Comparison of ENCODE assay signal across 10 cellular contexts in the genomic region with DNA sequence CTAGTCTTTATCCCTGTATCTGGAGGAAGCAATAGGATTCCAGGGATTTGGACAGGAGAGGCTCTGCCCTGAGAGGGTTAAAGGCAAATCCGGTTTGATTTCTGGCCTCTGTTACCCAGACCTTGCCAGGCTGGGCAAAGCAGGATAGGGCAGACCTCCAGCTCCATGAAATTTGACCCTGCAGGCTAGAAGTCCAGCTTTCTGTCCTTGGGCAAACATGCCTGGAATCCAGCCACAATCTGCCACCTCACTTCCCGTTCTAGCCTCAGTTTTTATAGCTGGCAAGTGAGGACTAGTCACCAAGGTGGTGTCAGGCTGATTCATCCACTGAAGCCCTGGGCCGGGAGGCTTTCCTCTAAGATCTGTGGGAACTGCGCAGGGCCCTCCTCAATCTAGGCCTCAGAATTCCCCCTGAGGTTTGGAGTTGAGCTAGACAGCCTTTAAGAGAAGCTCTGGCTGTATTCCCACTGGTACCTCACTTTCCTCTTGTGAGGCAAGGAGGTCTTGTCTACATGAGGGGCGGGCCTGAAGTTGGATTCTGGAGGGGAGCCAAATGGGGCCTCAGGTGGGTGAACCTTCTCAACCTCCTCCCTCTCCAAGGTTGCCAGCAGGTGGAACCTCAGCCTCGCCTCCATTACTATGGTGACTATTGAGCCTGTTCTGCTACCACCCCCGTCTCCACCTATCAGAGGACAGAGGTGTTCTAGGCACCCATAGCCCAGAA. TPM values are rescaled to one million over a fixed set of nuclear protein-coding genes. Genes with fewer than 3 reads are reported as not detected.
DNase-seq lines count a peak whose midpoint lies in the region; ATAC-seq, FAIRE-seq and TF ChIP-seq lines count a peak whose summit lies in the region.
"Had no signal": no experiment of that assay in that cellular context is flagged by ENCODE, and none has a peak within 500 bp of the region (broad histone marks: within the 10 kb centered on the region; RNA-seq: fewer than 3 reads in every experiment).

No MANE protein-coding gene starts in this region.

- no peak overlapping the region for H2AFZ ChIP-seq in PC-9

- BruUV-seq in PC-9 (replicated peaks; lab: Mats Ljungman, UMichigan), result TSS peak; percentile 16

- H3K27ac Mint-ChIP-seq in immature natural killer cell, result peak overlapping the region in 2 of 6 donors; percentile 58 to 67

- TF ChIP-seq POLR2A in H54 (IDR thresholded peaks at IDR 0.05; ENCODE audit: low read depth, low read length), result no peak
- no peak for TF ChIP-seq POLR2A in esophagus muscularis mucosa (IDR thresholded peaks at IDR 0.05; ENCODE audit: low read depth)

- 67% methylated on average over 4 of the region's 7 CpGs for WGBS in esophagus muscularis mucosa

- CTCF ChIA-PET in PC-9 (lab: Charles Lee), result interaction anchor here (0.6 to 4.4 kb wide), 4 partner anchors 15 to 93 kb away, joined by 4 to 58 read pairs (median 6); partner anchors contain the start of gene POMGNT1

- H3K9me3 ChIP-seq in PC-9 (ENCODE audit: insufficient read depth, low read depth) (no peaks in the 10 kb centered on the region), esophagus muscularis mucosa (no peaks in the 10 kb centered on the region), HAP-1 (no peaks in the 10 kb centered on the region)
- H3K9me3 ChIP-seq: neutrophil had no signal

- ATAC-seq in HG03469 (IDR thresholded peaks at IDR 0.05; ENCODE audit: unreplicated experiment), result no peak

- H3K4me1 Mint-ChIP-seq in immature natural killer cell, result peaks cover 21 to 23% of the 10 kb centered on the region in 2 donors

- H3K9me2 ChIP-seq in PC-9 (ENCODE audit: insufficient read depth), result no peaks in the 10 kb centered on the region

- H3K79me2 ChIP-seq in PC-9 (ENCODE audit: low read depth), result peaks cover 59% of the 10 kb centered on the region

- H3K4me3 Mint-ChIP-seq in immature natural killer cell, result no peak overlapping the region

- in situ Hi-C loops in HAP-1 (cut with MboI; ENCODE audit: low sequenced_read_pairs), result no loop called here
- in situ Hi-C loops in GM13977 (cut with MboI; ENCODE audit: low pct_unique_long_range_greater_than_20kb, low sequenced_read_pairs, unreplicated experiment), result no loop called here

- TF ChIP-seq CTCF in PC-9 (conservative IDR thresholded peaks at IDR 0.05) (peak; percentile 30; the same call in 1 of the 2 replicates), esophagus muscularis mucosa (IDR thresholded peaks at IDR 0.05) (no peak), GM13977 (IDR thresholded peaks at IDR 0.05; ENCODE audit: extremely low read depth, insufficient read depth, missing control alignments) (no peak)

- H3F3A ChIP-seq in PC-9 (ENCODE audit: insufficient read depth, low read depth), result peaks cover 77% of the 10 kb centered on the region

- TF ChIP-seq EP300 in esophagus muscularis mucosa (IDR thresholded peaks at IDR 0.05), result no peak

- H3K36me3 ChIP-seq in PC-9 (ENCODE audit: low read depth) (peaks cover 40% of the 10 kb centered on the region), esophagus muscularis mucosa (peaks cover 0 to 14% (median 7%) of the 10 kb centered on the region in 4 donors), HAP-1 (replicated peaks) (no peaks in the 10 kb centered on the region)
- H3K36me3 ChIP-seq: neutrophil had no signal

- no peaks in the 10 kb centered on the region; the same call in 1 of the 2 replicates for H4K20me1 ChIP-seq in PC-9 (ENCODE audit: insufficient read depth)

- H3K4me3 ChIP-seq in PC-9 (peak overlapping the region; percentile 83), esophagus muscularis mucosa (no peak overlapping the region), HAP-1 (no peak overlapping the region)

- peak overlapping the region; percentile 97 for H3K4me2 ChIP-seq in PC-9
- H3K4me2 ChIP-seq: KMS-11 had no signal

- intact Hi-C loops in PC-9 (cut with micrococcal nuclease; ENCODE audit: unreplicated experiment), result loop anchor here (1.0 to 10.0 kb wide), 7 partner anchors 15 to 1168 kb away; partner anchors contain the start of genes HECTD3, HPDL, MAST2 and POMGNT1
- intact Hi-C loops in esophagus muscularis mucosa (cut with DNase I), result loop anchor here (5.0 to 10.0 kb wide), 2 partner anchors 39 to 308 kb away; no protein-coding TSS in a partner anchor

- POLR2A ChIA-PET in PC-9 (lab: Charles Lee; ENCODE audit: unreplicated experiment), result interaction anchor here (0.5 to 1.6 kb wide), 14 partner anchors 9 to 880 kb away, joined by 3 to 13 read pairs (median 6); partner anchors contain the start of genes PRDX1 and RAD54L

- FAIRE-seq in H54 (lab: Jason Lieb, UNC), result peak; percentile 96

- H3K27me3 Mint-ChIP-seq in immature natural killer cell (ENCODE audit: low read depth in 3 of 3), result peaks cover 0 to 3% (median 0%) of the 10 kb centered on the region in 3 donors

- DNase-seq in H54 (ENCODE audit: insufficient read length, low spot score) (peak; percentile 93), PC-9 (peak; percentile 98 to 99), esophagus muscularis mucosa (ENCODE audit: extremely low spot score) (no peak), occipital lobe (lab: John Stamatoyannopoulos, UW) (peak; percentile 39), immature natural killer cell (no peak), HAP-1 (ENCODE audit: low spot score in 2 of 2) (no peak), GM13977 (ENCODE audit: low spot score) (no peak)

- peaks cover 0 to 8% (median 8%) of the 10 kb centered on the region in 3 donors for H3K36me3 Mint-ChIP-seq in immature natural killer cell

- peak overlapping the region; percentile 91 for H3K27ac ChIP-seq in PC-9
- peak overlapping the region; percentile 63 to 74 (median 70) for H3K27ac ChIP-seq in esophagus muscularis mucosa (replicated peaks in 1 of 4)
- H3K27ac ChIP-seq: KMS-11, neutrophil had no signal

- H3K4me1 ChIP-seq in PC-9 (replicated peaks; ENCODE audit: insufficient read depth) (peaks cover 68% of the 10 kb centered on the region), esophagus muscularis mucosa (peaks cover 25 to 34% (median 33%) of the 10 kb centered on the region in 4 donors), HAP-1 (no peaks in the 10 kb centered on the region)

- H3K9me3 Mint-ChIP-seq in immature natural killer cell, result no peaks in the 10 kb centered on the region

- H3K27me3 ChIP-seq in PC-9 (ENCODE audit: insufficient read depth, low read depth) (no peaks in the 10 kb centered on the region), esophagus muscularis mucosa (no peaks in the 10 kb centered on the region), HAP-1 (ENCODE audit: low read depth) (no peaks in the 10 kb centered on the region)
- H3K27me3 ChIP-seq: neutrophil had no signal

RNA-seq across cellular contexts. Expression of gene P3R3URF, which starts 7.0 kb away (rescaled TPM):
- not detected in 2 replicates for total RNA-seq in PC-9 (2021)
- total RNA-seq in esophagus muscularis mucosa, result not detected
- total RNA-seq in occipital lobe, result not detected
- polyA plus RNA-seq in immature natural killer cell, result not detected

RNA-seq across cellular contexts. Expression of gene TSPAN1, which starts 8.4 kb away (rescaled TPM):
- total RNA-seq in PC-9 (2021), result 134 and 139 TPM in 2 replicates
- total RNA-seq in esophagus muscularis mucosa, result 1 to 10 TPM in 3 of 4 donors, under 1 TPM in 1; 0.83 to 1.6 (median 1.5) TPM
- 0.31 TPM for total RNA-seq in occipital lobe
- polyA plus RNA-seq in immature natural killer cell, result not detected

RNA-seq across cellular contexts. Expression of gene POMGNT1, which starts 15.0 kb away (rescaled TPM):
- total RNA-seq in PC-9 (2021), result 82.6 and 97.4 TPM in 2 replicates
- 10 to 100 TPM; 31.6 to 47.2 (median 36.9) TPM for total RNA-seq in esophagus muscularis mucosa
- total RNA-seq in occipital lobe, result 33.4 TPM
- 10 to 100 TPM; 33.7 to 36.3 (median 35.7) TPM for polyA plus RNA-seq in immature natural killer cell

RNA-seq across cellular contexts. Expression of gene LURAP1, which starts 19.9 kb away (rescaled TPM):
- total RNA-seq in PC-9 (2021) (0.57 TPM in 1 of 2 replicates, not detected in the other), esophagus muscularis mucosa (10 to 100 TPM in 3 of 4 donors, 1 to 10 TPM in 1; 3.5 to 13.0 (median 11.4) TPM), occipital lobe (5.5 TPM)
- polyA plus RNA-seq in immature natural killer cell, result under 1 TPM in 1 of 3 donors, not detected in 2; 0.10 TPM

RNA-seq across cellular contexts. Expression of gene PIK3R3, which starts 50.9 kb away (rescaled TPM):
- total RNA-seq in PC-9 (2021) (19.6 and 44.2 TPM in 2 replicates), esophagus muscularis mucosa (10 to 100 TPM; 13.7 to 34.3 (median 21.4) TPM), occipital lobe (25.3 TPM)
- polyA plus RNA-seq in immature natural killer cell, result 1 to 10 TPM; 1.6 to 7.7 (median 3.7) TPM

Comparison
In these comparisons a context has a peak if more than half of its experiments do, and no peak if none do; other contexts are left out.
1. DNase-seq: peak in H54 (single experiment), PC-9 (2 of 2) and occipital lobe (single experiment); none in esophagus muscularis mucosa (single experiment), immature natural killer cell (0 of 3), HAP-1 (0 of 2) and GM13977 (single experiment).
2. RNA of gene TSPAN1, which starts 8.4 kb away (total RNA-seq): 134 to 139 TPM in PC-9; 0.83 to 1.6 TPM in esophagus muscularis mucosa and 0.31 TPM in occipital lobe (single experiment); every median in the first group is over 10 times any median in the second.